In genomic region chr4:41748074-41748787, GRCh38 we compare ENCODE assay signal across 1 cellular context.
TF ChIP-seq lines count a peak whose summit lies in the region.

Gene PHOX2B, minus strand, starts transcription at chr4:41748725. Its CDS starts 115 bp downstream, at chr4:41748610.

TF ChIP-seq in SK-N-SH, 30 proteins besides CTCF, POLR2A, EP300 and RAD21:
- TF ChIP-seq CHD2 (IDR thresholded peaks at IDR 0.05; ENCODE audit: low read length, partially characterized antibody) (peak; percentile 2), GATA2 (CRISPR knock-in tag; IDR thresholded peaks at IDR 0.05) (no peak), TAF1 (IDR thresholded peaks at IDR 0.05; ENCODE audit: borderline replicate concordance, low read depth, low read length) (peak; percentile 45; the same call in 1 of the 2 replicates)
